9 cellular contexts compared by ENCODE assay signal in the genomic region with DNA sequence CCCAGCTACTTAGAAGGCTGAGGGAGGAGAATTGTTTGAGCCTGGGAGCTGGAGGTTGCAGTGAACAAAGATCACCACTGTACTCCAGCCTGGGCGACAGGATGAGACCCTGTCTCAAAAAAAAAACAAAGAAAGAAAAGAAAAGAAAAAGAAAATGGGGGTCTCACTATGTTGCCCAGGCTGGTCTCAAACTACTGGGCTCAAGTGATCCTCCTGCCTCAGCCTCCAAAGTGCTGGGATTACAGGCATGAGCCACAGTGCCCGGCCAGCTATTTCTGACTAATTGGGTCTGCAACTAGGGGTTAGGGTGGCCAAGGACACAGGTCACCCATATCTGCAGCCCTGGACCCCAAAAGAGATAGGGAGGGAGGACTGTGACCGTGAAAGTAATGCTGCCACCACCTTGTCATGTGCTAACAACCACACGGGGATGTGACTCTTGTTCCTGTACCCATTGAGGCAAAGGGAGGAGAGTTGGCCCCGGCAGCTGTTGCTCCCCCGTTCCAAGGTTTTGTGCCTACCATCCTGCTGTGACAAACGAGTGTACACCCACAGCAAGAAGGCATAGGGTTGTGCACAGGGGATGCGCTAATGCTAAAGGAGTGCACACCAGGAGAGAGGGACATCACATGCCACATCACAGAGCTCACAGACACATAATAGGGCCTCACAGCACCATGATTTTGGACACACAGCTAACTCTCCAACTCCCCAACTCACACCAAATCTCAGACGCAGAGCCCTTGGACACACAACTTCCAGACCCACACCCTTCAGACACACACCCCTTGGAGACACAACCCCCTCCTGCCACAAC. TPM values are rescaled to one million over a fixed set of nuclear protein-coding genes. Genes with fewer than 3 reads are reported as not detected.
DNase-seq lines count a peak whose midpoint lies in the region; ATAC-seq and TF ChIP-seq lines count a peak whose summit lies in the region.
"Had no signal": no experiment of that assay in that cellular context is flagged by ENCODE, and none has a peak within 500 bp of the region (broad histone marks: within the 10 kb centered on the region; RNA-seq: fewer than 3 reads in every experiment).

No MANE protein-coding gene starts in this region.

- H3K27ac ChIP-seq in coronary artery (no peak overlapping the region), sigmoid colon (no peak overlapping the region)
- H3K27ac ChIP-seq: SJSA1 had no signal

- H3K9me3 Mint-ChIP-seq in osteocyte (ENCODE audit: unreplicated experiment), result no peaks in the 10 kb centered on the region

- intact Hi-C loops in sigmoid colon (cut with DNase I), result no loop called here

- TF ChIP-seq CTCF in coronary artery (IDR thresholded peaks at IDR 0.05) (no peak), osteocyte (IDR thresholded peaks at IDR 0.05) (no peak), sigmoid colon (IDR thresholded peaks at IDR 0.05) (no peak)

- ATAC-seq in GM18498 (IDR thresholded peaks at IDR 0.05; ENCODE audit: unreplicated experiment) (peak; percentile 11), HG03457 (IDR thresholded peaks at IDR 0.05; ENCODE audit: unreplicated experiment) (peak; percentile 12)

- H3K36me3 ChIP-seq in sigmoid colon, result no peaks in the 10 kb centered on the region
- H3K36me3 ChIP-seq: SJSA1 had no signal

- no peak for TF ChIP-seq POLR2A in sigmoid colon (IDR thresholded peaks at IDR 0.05)

- no peaks in the 10 kb centered on the region for H3K27me3 Mint-ChIP-seq in osteocyte (ENCODE audit: unreplicated experiment)

- peaks cover 21% of the 10 kb centered on the region for H3K4me1 Mint-ChIP-seq in osteocyte (ENCODE audit: unreplicated experiment)

- peaks cover 0 to 11% (median 10%) of the 10 kb centered on the region in 4 donors for H3K4me1 ChIP-seq in sigmoid colon
- H3K4me1 ChIP-seq: SJSA1 had no signal

- peak overlapping the region; percentile 14 for H3K4me3 Mint-ChIP-seq in osteocyte (ENCODE audit: unreplicated experiment)

- no peaks in the 10 kb centered on the region for H3K36me3 Mint-ChIP-seq in osteocyte (ENCODE audit: unreplicated experiment)

- H3K27ac Mint-ChIP-seq in osteocyte (ENCODE audit: unreplicated experiment), result no peak overlapping the region

- WGBS in sigmoid colon, 2 donors, result 72 to 81% methylated on average over 9 of the region's 9 CpGs

- H3K4me3 ChIP-seq in coronary artery, result peak overlapping the region; percentile 65
- H3K4me3 ChIP-seq in sigmoid colon, result peak overlapping the region in 2 of 4 donors; percentile 22 to 23
- H3K4me3 ChIP-seq: SJSA1 had no signal

- DNase-seq in coronary artery (ENCODE audit: low spot score) (no peak), osteocyte (ENCODE audit: extremely low spot score, unreplicated experiment) (no peak), sigmoid colon (no peak), SW 1271 (lab: John Stamatoyannopoulos, UW) (no peak), COLO668 (lab: John Stamatoyannopoulos, UW; ENCODE audit: unreplicated experiment) (no peak), midbrain (lab: John Stamatoyannopoulos, UW) (no peak)

- H3K27me3 ChIP-seq in sigmoid colon, result peaks cover 0 to 23% (median 13%) of the 10 kb centered on the region in 3 donors
- H3K27me3 ChIP-seq: SJSA1 had no signal

- no peak for TF ChIP-seq EP300 in sigmoid colon (IDR thresholded peaks at IDR 0.05)

- no peaks in the 10 kb centered on the region for H3K9me3 ChIP-seq in sigmoid colon
- H3K9me3 ChIP-seq: SJSA1 had no signal

RNA-seq across cellular contexts. Expression of gene MEF2B, which starts 0.6 kb away (rescaled TPM):
- 1.2 and 1.6 TPM in 2 replicates for total RNA-seq in osteocyte
- total RNA-seq in sigmoid colon, result not detected
- polyA plus RNA-seq in sigmoid colon, result 1 to 10 TPM in 1 of 3 donors, not detected in 2; 2.2 TPM

RNA-seq across cellular contexts. Expression of gene BORCS8, which starts 22.5 kb away (rescaled TPM):
- total RNA-seq in osteocyte (23.7 and 24.4 TPM in 2 replicates), sigmoid colon (10 to 100 TPM in 3 of 4 donors, 1 to 10 TPM in 1; 9.3 to 16.9 (median 11.9) TPM)
- 10 to 100 TPM; 30.6 to 39.3 (median 37.8) TPM for polyA plus RNA-seq in sigmoid colon

RNA-seq across cellular contexts. Expression of gene RFXANK, which starts 22.6 kb away (rescaled TPM):
- total RNA-seq in osteocyte (74.8 and 75.3 TPM in 2 replicates), sigmoid colon (10 to 100 TPM; 34.2 to 56.1 (median 54.9) TPM)
- 10 to 100 TPM; 78.6 to 91.7 (median 87.1) TPM for polyA plus RNA-seq in sigmoid colon

RNA-seq across cellular contexts. Expression of gene TMEM161A, which starts 31.2 kb away (rescaled TPM):
- 34.3 and 37.5 TPM in 2 replicates for total RNA-seq in osteocyte
- 10 to 100 TPM; 14.8 to 28.0 (median 18.3) TPM for total RNA-seq in sigmoid colon
- polyA plus RNA-seq in sigmoid colon, result 10 to 100 TPM in 1 of 3 donors, 1 to 10 TPM in 2; 3.0 to 22.6 (median 4.4) TPM

RNA-seq across cellular contexts. Expression of gene NR2C2AP, which starts 33.8 kb away (rescaled TPM):
- total RNA-seq in osteocyte (11.6 and 11.7 TPM in 2 replicates), sigmoid colon (10 to 100 TPM; 11.1 to 23.4 (median 14.7) TPM)
- polyA plus RNA-seq in sigmoid colon, result 10 to 100 TPM in 2 of 3 donors, 1 to 10 TPM in 1; 8.3 to 25.3 (median 11.4) TPM
